ENCODE assay signal across 8 cellular contexts in genomic region chr1:38240626-38241025, GRCh38.
"Had no signal": no experiment of that assay in that cellular context is flagged by ENCODE, and none has a peak within 500 bp of the region (broad histone marks: within the 10 kb centered on the region; RNA-seq: fewer than 3 reads in every experiment).

No MANE protein-coding gene starts in this region.

- FAIRE-seq: H54, HepG2 had no signal

- DNase-seq: GM23248, GOT3, H9, HCEC 1CT, KG1 had no signal

- H3K4me3 ChIP-seq: GM23248 had no signal

- H2AFZ ChIP-seq: GM23248 had no signal

- H3K9ac ChIP-seq: GM23248 had no signal

- H3K27ac ChIP-seq: GM23248, HL-60 had no signal
